In genomic region chr3:50737511-50738251, GRCh38 we compare ENCODE assay signal across 20 cellular contexts.
A peak's percentile ranks its signal among the peaks of the same experiment; 100 is the strongest.
DNase-seq lines count a peak whose midpoint lies in the region; ATAC-seq and TF ChIP-seq lines count a peak whose summit lies in the region.
"Had no signal": no experiment of that assay in that cellular context is flagged by ENCODE, and none has a peak within 500 bp of the region (broad histone marks: within the 10 kb centered on the region; RNA-seq: fewer than 3 reads in every experiment).

No MANE protein-coding gene starts in this region.

- H3K27me3 Mint-ChIP-seq in WTC11 (ENCODE audit: low read depth), result no peaks in the 10 kb centered on the region
- H3K27me3 Mint-ChIP-seq in glutamatergic neuron (ENCODE audit: unreplicated experiment), result peaks cover 3% of the 10 kb centered on the region
- peaks cover 0 to 4% of the 10 kb centered on the region in 2 donors for H3K27me3 Mint-ChIP-seq in natural killer cell treated with Interleukin-12 subunit alpha and Interleukin-12 subunit beta and Interleukin-15 and Interleukin-18, amount 100 ng/mL, for 72 hours

- intact Hi-C loops in Right ventricle myocardium superior (cut with DNase I), result no loop called here

- H3K27ac Mint-ChIP-seq in WTC11, result peak overlapping the region; percentile 50
- peak overlapping the region; percentile 18 for H3K27ac Mint-ChIP-seq in glutamatergic neuron (ENCODE audit: unreplicated experiment)
- no peak overlapping the region for H3K27ac Mint-ChIP-seq in natural killer cell treated with Interleukin-12 subunit alpha and Interleukin-12 subunit beta and Interleukin-15 and Interleukin-18, amount 100 ng/mL, for 72 hours

- peaks cover 26% of the 10 kb centered on the region for H3K4me1 Mint-ChIP-seq in WTC11
- H3K4me1 Mint-ChIP-seq in glutamatergic neuron (ENCODE audit: low read depth, unreplicated experiment), result peaks cover 11% of the 10 kb centered on the region
- no peaks in the 10 kb centered on the region for H3K4me1 Mint-ChIP-seq in natural killer cell treated with Interleukin-12 subunit alpha and Interleukin-12 subunit beta and Interleukin-15 and Interleukin-18, amount 100 ng/mL, for 72 hours (ENCODE audit: low read depth in 2 of 2)

- ATAC-seq in WTC11, result peak; percentile 34; the same call in 1 of the 2 replicates
- ATAC-seq in natural killer cell treated with Interleukin-12 subunit alpha and Interleukin-12 subunit beta and Interleukin-15 and Interleukin-18, amount 100 ng/mL, for 72 hours, result no peak
- no peak for ATAC-seq in GM19463 (IDR thresholded peaks at IDR 0.05; ENCODE audit: unreplicated experiment)
- no peak for ATAC-seq in Right ventricle myocardium superior (ENCODE audit: poor library complexity)
- ATAC-seq: GM12878 had no signal

- peak overlapping the region; percentile 12 for H3K27ac ChIP-seq in substantia nigra (ENCODE audit: low read depth, low read length, poor library complexity, severe bottlenecking)
- H3K27ac ChIP-seq: 22Rv1, C4-2B, SK-N-MC had no signal

- TF ChIP-seq CTCF in WTC11 (IDR thresholded peaks at IDR 0.05) (no peak), glutamatergic neuron (IDR thresholded peaks at IDR 0.05; ENCODE audit: partially characterized antibody, unreplicated experiment) (no peak)

- H3K4me3 Mint-ChIP-seq in WTC11 (no peak overlapping the region), glutamatergic neuron (ENCODE audit: unreplicated experiment) (peak overlapping the region; percentile 32)
- no peak overlapping the region for H3K4me3 Mint-ChIP-seq in natural killer cell treated with Interleukin-12 subunit alpha and Interleukin-12 subunit beta and Interleukin-15 and Interleukin-18, amount 100 ng/mL, for 72 hours

- H3K9me3 Mint-ChIP-seq in WTC11 (peaks cover 13% of the 10 kb centered on the region), glutamatergic neuron (ENCODE audit: unreplicated experiment) (peaks cover 3% of the 10 kb centered on the region)
- no peaks in the 10 kb centered on the region for H3K9me3 Mint-ChIP-seq in natural killer cell treated with Interleukin-12 subunit alpha and Interleukin-12 subunit beta and Interleukin-15 and Interleukin-18, amount 100 ng/mL, for 72 hours

- POLR2A ChIA-PET in WTC11 (lab: Charles Lee), result no interaction called here

- H3K36me3 Mint-ChIP-seq in WTC11 (peaks cover 21% of the 10 kb centered on the region), glutamatergic neuron (ENCODE audit: unreplicated experiment) (peaks cover 5% of the 10 kb centered on the region)
- no peaks in the 10 kb centered on the region for H3K36me3 Mint-ChIP-seq in natural killer cell treated with Interleukin-12 subunit alpha and Interleukin-12 subunit beta and Interleukin-15 and Interleukin-18, amount 100 ng/mL, for 72 hours

- DNase-seq in DMS 273 (lab: John Stamatoyannopoulos, UW; ENCODE audit: unreplicated experiment) (peak; percentile 69), DMS 273 treated with DMSO at 0.1 percent for 48 hours (lab: John Stamatoyannopoulos, UW) (no peak), WTC11 (ENCODE audit: low spot score) (no peak), glutamatergic neuron (no peak), substantia nigra (lab: John Stamatoyannopoulos, UW) (no peak), Right ventricle myocardium superior (no peak)
- DNase-seq in natural killer cell treated with Interleukin-12 subunit alpha and Interleukin-12 subunit beta and Interleukin-15 and Interleukin-18, amount 100 ng/mL, for 72 hours (ENCODE audit: low spot score), result no peak
- DNase-seq: AML-193, IMR-90, Karpas-422, NCI-H1048, NCI-H1436, NCI-H2029, NCI-H446 treated with DMSO at 0.1 percent for 48 hours, SHP77 had no signal

- CTCF ChIA-PET in WTC11 (lab: Charles Lee), result no interaction called here

TF ChIP-seq in WTC11, 78 proteins besides CTCF, POLR2A, EP300 and RAD21:
- TF ChIP-seq FOXP1 (CRISPR knock-in tag; IDR thresholded peaks at IDR 0.05; ENCODE audit: borderline replicate concordance) (no peak), SMAD3 (CRISPR knock-in tag; IDR thresholded peaks at IDR 0.05; ENCODE audit: borderline replicate concordance) (no peak), FOXK1 (CRISPR knock-in tag; IDR thresholded peaks at IDR 0.05) (no peak), ESRRA (CRISPR knock-in tag; IDR thresholded peaks at IDR 0.05; ENCODE audit: borderline replicate concordance) (no peak)
- TF ChIP-seq, protein P1, sequence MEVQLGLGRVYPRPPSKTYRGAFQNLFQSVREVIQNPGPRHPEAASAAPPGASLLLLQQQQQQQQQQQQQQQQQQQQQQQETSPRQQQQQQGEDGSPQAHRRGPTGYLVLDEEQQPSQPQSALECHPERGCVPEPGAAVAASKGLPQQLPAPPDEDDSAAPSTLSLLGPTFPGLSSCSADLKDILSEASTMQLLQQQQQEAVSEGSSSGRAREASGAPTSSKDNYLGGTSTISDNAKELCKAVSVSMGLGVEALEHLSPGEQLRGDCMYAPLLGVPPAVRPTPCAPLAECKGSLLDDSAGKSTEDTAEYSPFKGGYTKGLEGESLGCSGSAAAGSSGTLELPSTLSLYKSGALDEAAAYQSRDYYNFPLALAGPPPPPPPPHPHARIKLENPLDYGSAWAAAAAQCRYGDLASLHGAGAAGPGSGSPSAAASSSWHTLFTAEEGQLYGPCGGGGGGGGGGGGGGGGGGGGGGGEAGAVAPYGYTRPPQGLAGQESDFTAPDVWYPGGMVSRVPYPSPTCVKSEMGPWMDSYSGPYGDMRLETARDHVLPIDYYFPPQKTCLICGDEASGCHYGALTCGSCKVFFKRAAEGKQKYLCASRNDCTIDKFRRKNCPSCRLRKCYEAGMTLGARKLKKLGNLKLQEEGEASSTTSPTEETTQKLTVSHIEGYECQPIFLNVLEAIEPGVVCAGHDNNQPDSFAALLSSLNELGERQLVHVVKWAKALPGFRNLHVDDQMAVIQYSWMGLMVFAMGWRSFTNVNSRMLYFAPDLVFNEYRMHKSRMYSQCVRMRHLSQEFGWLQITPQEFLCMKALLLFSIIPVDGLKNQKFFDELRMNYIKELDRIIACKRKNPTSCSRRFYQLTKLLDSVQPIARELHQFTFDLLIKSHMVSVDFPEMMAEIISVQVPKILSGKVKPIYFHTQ (CRISPR knock-in tag; IDR thresholded peaks at IDR 0.05), result no peak

Comparison
In these comparisons a context has a peak if more than half of its experiments do, and no peak if none do; other contexts are left out.
1. H3K27ac Mint-ChIP-seq: peak in WTC11 (single experiment) and glutamatergic neuron (single experiment); none in natural killer cell treated with Interleukin-12 subunit alpha and Interleukin-12 subunit beta and Interleukin-15 and Interleukin-18, amount 100 ng/mL, for 72 hours (0 of 2).